ENCODE assay signal across 15 cellular contexts in the genomic region with DNA sequence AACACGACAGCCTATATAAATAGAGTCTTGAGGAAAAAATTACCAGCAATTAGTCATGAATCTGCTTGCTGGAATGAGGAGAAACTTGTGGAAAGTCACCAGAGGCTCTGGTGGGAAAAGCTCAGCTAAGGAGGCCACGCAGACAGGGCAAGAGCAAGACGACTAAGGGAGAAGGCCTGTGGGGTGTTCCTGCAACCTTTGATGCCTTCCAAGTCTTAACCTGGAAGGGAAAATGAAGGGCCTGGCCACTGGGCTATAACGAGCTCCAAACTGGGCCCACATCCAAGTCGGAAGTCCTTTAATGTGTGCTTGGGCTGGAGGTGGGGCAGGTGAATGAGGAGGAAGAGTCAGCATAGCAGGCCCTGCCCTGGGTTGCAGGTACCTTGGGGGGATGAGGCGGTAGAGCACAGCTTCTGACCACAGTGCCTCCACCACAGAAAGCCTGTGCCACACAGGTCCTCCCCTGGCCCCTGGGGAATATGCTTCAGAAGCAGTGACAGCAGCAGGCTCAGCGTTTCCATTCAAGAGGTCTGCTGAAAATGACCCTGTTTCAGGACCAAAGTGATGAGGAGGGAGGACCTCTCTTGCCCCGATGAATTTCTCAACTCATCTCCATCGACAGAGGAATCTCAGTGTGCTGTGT.
DNase-seq lines count a peak whose midpoint lies in the region; ATAC-seq and TF ChIP-seq lines count a peak whose summit lies in the region.
"Had no signal": no experiment of that assay in that cellular context is flagged by ENCODE, and none has a peak within 500 bp of the region (broad histone marks: within the 10 kb centered on the region; RNA-seq: fewer than 3 reads in every experiment).

No MANE protein-coding gene starts in this region.

- TF ChIP-seq RAD21 in IMR-90 (IDR thresholded peaks at IDR 0.05; ENCODE audit: low read length): no peak

- no peak overlapping the region for H3K56ac ChIP-seq in IMR-90 (ENCODE audit: extremely low read depth, insufficient read depth, low read length)

- TF ChIP-seq CTCF in Calu3 (IDR thresholded peaks at IDR 0.05; ENCODE audit: unreplicated experiment) (no peak), IMR-90 (conservative IDR thresholded peaks at IDR 0.05; ENCODE audit: low read depth, low read length) (no peak)

- no peak overlapping the region for H3K23ac ChIP-seq in IMR-90 (ENCODE audit: low read depth, low read length)

- no peak overlapping the region for H3K27ac Mint-ChIP-seq in Calu3 (ENCODE audit: unreplicated experiment)
- H3K27ac Mint-ChIP-seq: T-helper 1 cell treated with Interleukin-12 subunit alpha and Interleukin-12 subunit beta and Interleukin-4 antibody, amounts not matched to agents 30 μg/mL and 1 μg/mL, for 36 hours had no signal

- no peak overlapping the region for H2BK15ac ChIP-seq in IMR-90 (ENCODE audit: low read depth, low read length)

- TF ChIP-seq POLR2A in IMR-90 (IDR thresholded peaks at IDR 0.05; ENCODE audit: low read depth, low read length): no peak

- H2AFZ ChIP-seq in IMR-90 (replicated peaks; ENCODE audit: low read length, poor library complexity): no peak overlapping the region

- no peak overlapping the region for H3K4me2 ChIP-seq in IMR-90 (ENCODE audit: low read depth, low read length)

- H2BK20ac ChIP-seq in IMR-90 (ENCODE audit: low read depth, low read length): no peak overlapping the region

- no peaks in the 10 kb centered on the region for H3K27me3 Mint-ChIP-seq in Calu3 (ENCODE audit: unreplicated experiment)

- H4K5ac ChIP-seq in IMR-90 (ENCODE audit: low read depth, low read length): no peak overlapping the region

- in situ Hi-C loops in IMR-90 (cut with MboI; ENCODE audit: low sequenced_read_pairs): no loop called here

- no peaks in the 10 kb centered on the region for H3K79me1 ChIP-seq in IMR-90 (ENCODE audit: low read depth in 1 of 2, low read length in 2 of 2)

- ATAC-seq in IMR-90 (ENCODE audit: low read depth) (peak; percentile 42; the same call in 1 of the 2 replicates), GM21786 (IDR thresholded peaks at IDR 0.05; ENCODE audit: unreplicated experiment) (no peak), GM18498 (IDR thresholded peaks at IDR 0.05; ENCODE audit: unreplicated experiment) (no peak)
- ATAC-seq: activated T-cell treated with anti-CD3 and anti-CD28 coated beads, Interleukin-2, amount 50 U/mL, for 4 hours; K562 had no signal

- no peaks in the 10 kb centered on the region for H3K9me3 ChIP-seq in IMR-90 (ENCODE audit: control insufficient read depth, insufficient read depth, low read length)

- 85% methylated on average over 3 of the region's 9 CpGs; no CpG with 5 or more reads in 1 of the 2 experiments for WGBS in IMR-90 (ENCODE audit: extremely low coverage in 2 of 2, insufficient read length in 1 of 2), 2 experiments

- no peak overlapping the region for H2AK9ac ChIP-seq in IMR-90 (replicated peaks; ENCODE audit: low read depth, low read length, poor library complexity)

- peaks cover 16% of the 10 kb centered on the region for H3K4me1 ChIP-seq in IMR-90 (ENCODE audit: control insufficient read depth, insufficient read depth, low read length)

- no peaks in the 10 kb centered on the region for H3K27me3 ChIP-seq in IMR-90 (ENCODE audit: control insufficient read depth, insufficient read depth, low read length)

- H3K14ac ChIP-seq in IMR-90 (replicated peaks; ENCODE audit: low read depth, low read length): no peak overlapping the region

- dilution Hi-C loops in IMR-90 (cut with HindIII; ENCODE audit: low sequenced_read_pairs, unreplicated experiment): no loop called here

- H3K36me3 ChIP-seq in IMR-90 (ENCODE audit: control insufficient read depth, insufficient read depth, low read length): no peaks in the 10 kb centered on the region

- H3K9me3 Mint-ChIP-seq in Calu3 (ENCODE audit: low read depth, unreplicated experiment): no peaks in the 10 kb centered on the region
- H3K9me3 Mint-ChIP-seq: activated T-cell treated with anti-CD3 and anti-CD28 coated beads, Interleukin-2, amount 50 U/mL, for 4 hours; T-helper 1 cell treated with Interleukin-12 subunit alpha and Interleukin-12 subunit beta and Interleukin-4 antibody, amounts not matched to agents 30 μg/mL and 1 μg/mL, for 36 hours had no signal

- 0 out of 2 replicates have a peak, but pooled peaks cover 4% of the 10 kb centered on the region for H3K9me1 ChIP-seq in IMR-90 (ENCODE audit: insufficient read depth, low read length)

- H4K91ac ChIP-seq in IMR-90 (ENCODE audit: insufficient read depth, low read depth, low read length): no peak overlapping the region

- no peak overlapping the region for H3K18ac ChIP-seq in IMR-90 (ENCODE audit: low read depth, low read length)

- no peak overlapping the region for H4K8ac ChIP-seq in IMR-90 (ENCODE audit: low read depth in 2 of 2, low read length in 2 of 2)

- intact Hi-C loops in Calu3 (cut with micrococcal nuclease; ENCODE audit: unreplicated experiment) (no loop called here), IMR-90 (cut with micrococcal nuclease) (no loop called here)

- no peak overlapping the region for H3K4ac ChIP-seq in IMR-90 (ENCODE audit: low read depth, low read length)

- no peak overlapping the region for H3K4me3 Mint-ChIP-seq in Calu3 (ENCODE audit: low read depth, unreplicated experiment)
- H3K4me3 Mint-ChIP-seq: activated T-cell treated with anti-CD3 and anti-CD28 coated beads, Interleukin-2, amount 50 U/mL, for 4 hours; T-helper 1 cell treated with Interleukin-12 subunit alpha and Interleukin-12 subunit beta and Interleukin-4 antibody, amounts not matched to agents 30 μg/mL and 1 μg/mL, for 36 hours had no signal

- peak; percentile 61 for DNase-seq in Calu3
- DNase-seq in IMR-90: peak; percentile 36
- DNase-seq in SHP77 (lab: John Stamatoyannopoulos, UW): peak; percentile 70 to 88
- peak; percentile 38 for DNase-seq in mucosa of gallbladder (ENCODE audit: low spot score)
- no peak for DNase-seq in effector CD8-positive, alpha-beta T cell (lab: John Stamatoyannopoulos, UW)
- DNase-seq in activated CD4-positive, CD25-positive, alpha-beta regulatory T cell treated with anti-CD3 and anti-CD28 coated beads, Interleukin-2, amount 50 U/mL, for 72 hours: no peak
- DNase-seq: activated CD4-positive, alpha-beta T cell treated with anti-CD3 and anti-CD28 coated beads for 48 hours; activated T-cell treated with anti-CD3 and anti-CD28 coated beads, Interleukin-2, amount 50 U/mL, for 4 hours; aorta; effector memory CD4-positive, alpha-beta T cell; retina had no signal

- H3K4me1 Mint-ChIP-seq in Calu3 (ENCODE audit: low read depth, unreplicated experiment): peaks cover 31% of the 10 kb centered on the region

- no peak overlapping the region for H3K27ac ChIP-seq in IMR-90 (ENCODE audit: insufficient read depth, low read length)

- no peak overlapping the region for H2BK120ac ChIP-seq in IMR-90 (ENCODE audit: low read depth, low read length)

- H2BK5ac ChIP-seq in IMR-90 (ENCODE audit: low read depth, low read length, poor library complexity, severe bottlenecking): no peak overlapping the region

- no peak overlapping the region for H3K4me3 ChIP-seq in IMR-90 (ENCODE audit: insufficient read depth, low read depth, low read length)
- H3K4me3 ChIP-seq: K562 had no signal

- H3K9ac ChIP-seq in IMR-90 (ENCODE audit: low read depth, low read length): no peak overlapping the region

- POLR2A ChIA-PET in IMR-90 (lab: Charles Lee; ENCODE audit: unreplicated experiment): no interaction called here

- H3K36me3 Mint-ChIP-seq in Calu3 (ENCODE audit: insufficient read depth, unreplicated experiment): no peaks in the 10 kb centered on the region

- no peak overlapping the region for H2AK5ac ChIP-seq in IMR-90 (ENCODE audit: low read depth, low read length)

- CTCF ChIA-PET in Calu3 (lab: Charles Lee): interaction anchor here (0.6 to 0.7 kb wide), 4 partner anchors 19 to 304 kb away, joined by 3 to 5 read pairs (median 4); no protein-coding TSS in a partner anchor
- CTCF ChIA-PET in IMR-90 (lab: Yijun Ruan, JAX): no interaction called here

- H4K20me1 ChIP-seq in IMR-90 (ENCODE audit: insufficient read depth, low read length): no peaks in the 10 kb centered on the region

- BruUV-seq in Calu3 (replicated peaks; lab: Mats Ljungman, UMichigan): no TSS peak
- BruUV-seq in IMR-90 (replicated peaks; lab: Mats Ljungman, UMichigan): no TSS peak

TF ChIP-seq in IMR-90, 13 proteins besides CTCF, POLR2A, EP300 and RAD21:
- TF ChIP-seq CEBPB (IDR thresholded peaks at IDR 0.05; ENCODE audit: low read depth, low read length): no peak
- TF ChIP-seq ELK1 (IDR thresholded peaks at IDR 0.05; ENCODE audit: borderline replicate concordance, low read depth, low read length): no peak
- TF ChIP-seq SMC3 (IDR thresholded peaks at IDR 0.05; ENCODE audit: low read depth, low read length): no peak
- TF ChIP-seq MAFK (IDR thresholded peaks at IDR 0.05; ENCODE audit: low read depth, low read length): no peak
- TF ChIP-seq NFE2L2 (IDR thresholded peaks at IDR 0.05; ENCODE audit: low read depth, low read length): no peak
- TF ChIP-seq FOS (IDR thresholded peaks at IDR 0.05; ENCODE audit: low read depth, low read length): no peak
- no peak for TF ChIP-seq CHD1 (IDR thresholded peaks at IDR 0.05; ENCODE audit: low read depth, low read length)
- TF ChIP-seq MXI1 (IDR thresholded peaks at IDR 0.05; ENCODE audit: borderline replicate concordance, low read depth, low read length): no peak

Comparison
In these comparisons a context has a peak if more than half of its experiments do, and no peak if none do; other contexts are left out.
1. DNase-seq: peak in Calu3 (single experiment), IMR-90 (single experiment), SHP77 (2 of 2) and mucosa of gallbladder (single experiment); none in effector CD8-positive, alpha-beta T cell (single experiment) and activated CD4-positive, CD25-positive, alpha-beta regulatory T cell treated with anti-CD3 and anti-CD28 coated beads, Interleukin-2, amount 50 U/mL, for 72 hours (single experiment).